Comparison of ENCODE assay signal across 8 cellular contexts in genomic region chr9:105519711-105520369, GRCh38. TPM values are rescaled to one million over a fixed set of nuclear protein-coding genes. Genes with fewer than 3 reads are reported as not detected.
DNase-seq lines count a peak whose midpoint lies in the region; ATAC-seq and TF ChIP-seq lines count a peak whose summit lies in the region.
"Not testable (repeated sequence)": the region's sequence is repeated elsewhere in the genome, so short reads cannot be mapped to it uniquely, and the experiment has no call there.

No MANE protein-coding gene starts in this region.

- H3K4me3 Mint-ChIP-seq in activated T-cell treated with anti-CD3 and anti-CD28 coated beads, Interleukin-2, amount 50 U/mL, for 24 hours; endothelial cell (ENCODE audit: unreplicated experiment): not testable (repeated sequence)

- not testable (repeated sequence) for H3K4me1 Mint-ChIP-seq in activated T-cell treated with anti-CD3 and anti-CD28 coated beads, Interleukin-2, amount 50 U/mL, for 24 hours (ENCODE audit: low read depth); endothelial cell (ENCODE audit: unreplicated experiment)

- peak overlapping the region in 10 of 11 experiments; percentile 48 to 70 (median 58); a peak in 12 of 22 replicates for H3K27ac ChIP-seq in BLaER1 treated with 17β-estradiol and CSF1 and Interleukin-3, amounts not matched to agents 10 nM and 100 nM

- peak; percentile 83 for ATAC-seq in GM19397 (IDR thresholded peaks at IDR 0.05; ENCODE audit: unreplicated experiment)
- peak; percentile 78 for ATAC-seq in HG03280 (IDR thresholded peaks at IDR 0.05; ENCODE audit: unreplicated experiment)

- peaks cover 16 to 30% (median 20%) of the 10 kb centered on the region in 11 experiments for H3K36me3 ChIP-seq in BLaER1 treated with 17β-estradiol and CSF1 and Interleukin-3, amounts not matched to agents 10 nM and 100 nM

- not testable (repeated sequence) for TF ChIP-seq CTCF in endothelial cell (IDR thresholded peaks at IDR 0.05; ENCODE audit: unreplicated experiment)

- not testable (repeated sequence) for H3K27ac Mint-ChIP-seq in activated T-cell treated with anti-CD3 and anti-CD28 coated beads, Interleukin-2, amount 50 U/mL, for 24 hours; endothelial cell (ENCODE audit: unreplicated experiment)

- not testable (repeated sequence) for H3K4me2 ChIP-seq in BLaER1 treated with 17β-estradiol and CSF1 and Interleukin-3, amounts not matched to agents 10 nM and 100 nM

- not testable (repeated sequence) for H3K9me3 Mint-ChIP-seq in activated T-cell treated with anti-CD3 and anti-CD28 coated beads, Interleukin-2, amount 50 U/mL, for 24 hours; endothelial cell (ENCODE audit: unreplicated experiment)

- not testable (repeated sequence) for H3K27me3 ChIP-seq in BLaER1 treated with 17β-estradiol and CSF1 and Interleukin-3, amounts not matched to agents 10 nM and 100 nM

- peak overlapping the region; percentile 40 to 64 (median 52); a peak in 19 of 20 replicates for H3K4me3 ChIP-seq in BLaER1 treated with 17β-estradiol and CSF1 and Interleukin-3, amounts not matched to agents 10 nM and 100 nM

- peak overlapping the region; percentile 55 to 75 (median 70); a peak in 16 of 22 replicates for H3K9ac ChIP-seq in BLaER1 treated with 17β-estradiol and CSF1 and Interleukin-3, amounts not matched to agents 10 nM and 100 nM

- not testable (repeated sequence) for H3K27me3 Mint-ChIP-seq in activated T-cell treated with anti-CD3 and anti-CD28 coated beads, Interleukin-2, amount 50 U/mL, for 24 hours; endothelial cell (ENCODE audit: unreplicated experiment)

- not testable (repeated sequence) for H3K4me1 ChIP-seq in BLaER1 treated with 17β-estradiol and CSF1 and Interleukin-3, amounts not matched to agents 10 nM and 100 nM

- H4K20me1 ChIP-seq in BLaER1 treated with 17β-estradiol and CSF1 and Interleukin-3, amounts not matched to agents 10 nM and 100 nM = not testable (repeated sequence)

- H3K9me3 ChIP-seq in BLaER1 treated with 17β-estradiol and CSF1 and Interleukin-3, amounts not matched to agents 10 nM and 100 nM (replicated peaks in 1 of 11) = peaks cover 0 to 16% (median 0%) of the 10 kb centered on the region in 11 experiments; a peak in 6 of 22 replicates

- H3K36me3 Mint-ChIP-seq in activated T-cell treated with anti-CD3 and anti-CD28 coated beads, Interleukin-2, amount 50 U/mL, for 24 hours (ENCODE audit: low read depth) = not testable (repeated sequence)
- H3K36me3 Mint-ChIP-seq in endothelial cell (ENCODE audit: low read depth, unreplicated experiment) = peaks cover 17% of the 10 kb centered on the region

- DNase-seq in RPMI8226 (peak; percentile 6), endothelial cell (ENCODE audit: low spot score) (peak; percentile 25), lung microvascular endothelial cell (ENCODE audit: low read depth in 2 of 2) (peak; percentile 6 to 7)
- DNase-seq in activated T-cell treated with anti-CD3 and anti-CD28 coated beads, Interleukin-2, amount 50 U/mL, for 24 hours = peak; percentile 57
- DNase-seq in stimulated activated CD4-positive, alpha-beta T cell treated with anti-CD3 and anti-CD28 coated beads, Interleukin-4, amount 100 ng/mL, for 1 hour = peak; percentile 31

RNA-seq across cellular contexts. Expression of gene FKTN, which starts 38.1 kb away (rescaled TPM):
- total RNA-seq in endothelial cell (ENCODE audit: unreplicated experiment) = 16.4 TPM
- 5.2 and 6.0 TPM in 2 replicates for total RNA-seq in lung microvascular endothelial cell

Comparison
In these comparisons a context has a peak if more than half of its experiments do, and no peak if none do; other contexts are left out.
1. Peak in every context shown above with its lines: DNase-seq, ATAC-seq, H3K4me3 ChIP-seq and H3K27ac ChIP-seq.
2. DNase-seq: peak in every context shown above with its lines; median percentile 57 in activated T-cell treated with anti-CD3 and anti-CD28 coated beads, Interleukin-2, amount 50 U/mL, for 24 hours; 31 in stimulated activated CD4-positive, alpha-beta T cell treated with anti-CD3 and anti-CD28 coated beads, Interleukin-4, amount 100 ng/mL, for 1 hour; 25 in endothelial cell; 6 in lung microvascular endothelial cell; 6 in RPMI8226.